In genomic region chr18:45063246-45064038, GRCh38 we compare ENCODE assay signal across 31 cellular contexts.
"Had no signal": no experiment of that assay in that cellular context is flagged by ENCODE, and none has a peak within 500 bp of the region (broad histone marks: within the 10 kb centered on the region; RNA-seq: fewer than 3 reads in every experiment).

No MANE protein-coding gene starts in this region.

- H3K36me3 Mint-ChIP-seq: activated naive CD8-positive, alpha-beta T cell treated with anti-CD3 and anti-CD28 coated beads for 36 hours had no signal

- H3K4me3 Mint-ChIP-seq: activated CD4-positive, alpha-beta memory T cell treated with anti-CD3 and anti-CD28 coated beads for 36 hours; activated CD4-positive, alpha-beta T cell treated with anti-CD3 and anti-CD28 coated beads, Interleukin-2, amount 10 ng/mL, durations not matched to agents 24 days and 14 days; activated naive CD4-positive, alpha-beta T cell treated with anti-CD3 and anti-CD28 coated beads for 36 hours; activated naive CD8-positive, alpha-beta T cell treated with anti-CD3 and anti-CD28 coated beads for 36 hours; activated T-helper 1 cell treated with anti-CD3 and anti-CD28 coated beads, Interleukin-12 subunit alpha, Interleukin-12 subunit beta, Interleukin-2, Interleukin-4 antibody, amounts not matched to agents 30 ng/mL and 10 ng/mL and 1 ng/mL, durations not matched to agents 14 hours and 24 hours and 36 hours; nephron; stimulated activated naive CD8-positive, alpha-beta T cell treated with anti-CD3 and anti-CD28 coated beads, Interleukin-15, Interleukin-2, amounts not matched to agents 100 ng/mL and 50 ng/mL, for 24 hours had no signal

- H3K4me1 Mint-ChIP-seq: activated CD4-positive, alpha-beta T cell treated with anti-CD3 and anti-CD28 coated beads, Interleukin-2, amount 10 ng/mL, durations not matched to agents 24 days and 14 days; activated naive CD8-positive, alpha-beta T cell treated with anti-CD3 and anti-CD28 coated beads for 36 hours had no signal

- H3K27ac ChIP-seq: adrenal gland, brain microvascular endothelial cell, coronary artery, gastroesophageal sphincter, left ventricle myocardium inferior, pancreas, prostate gland, thyroid gland, upper lobe of left lung, WERI-Rb-1 had no signal

- H3K4me1 ChIP-seq: adrenal gland, pancreas, prostate gland, thyroid gland had no signal

- H3K4me2 ChIP-seq: smooth muscle cell had no signal

- H3K27ac Mint-ChIP-seq: activated CD4-positive, alpha-beta memory T cell treated with anti-CD3 and anti-CD28 coated beads for 36 hours; activated CD4-positive, alpha-beta T cell treated with anti-CD3 and anti-CD28 coated beads, Interleukin-2, amount 10 ng/mL, durations not matched to agents 24 days and 14 days; activated naive CD4-positive, alpha-beta T cell treated with anti-CD3 and anti-CD28 coated beads for 36 hours; activated naive CD8-positive, alpha-beta T cell treated with anti-CD3 and anti-CD28 coated beads for 36 hours; activated T-helper 1 cell treated with anti-CD3 and anti-CD28 coated beads, Interleukin-12 subunit alpha, Interleukin-12 subunit beta, Interleukin-2, Interleukin-4 antibody, amounts not matched to agents 30 ng/mL and 10 ng/mL and 1 ng/mL, durations not matched to agents 14 hours and 24 hours and 36 hours; stimulated activated naive CD8-positive, alpha-beta T cell treated with anti-CD3 and anti-CD28 coated beads, Interleukin-15, Interleukin-2, amounts not matched to agents 100 ng/mL and 50 ng/mL, for 24 hours had no signal

- H3K9me3 ChIP-seq: adrenal gland, gastroesophageal sphincter, left ventricle myocardium inferior, pancreas, prostate gland, thyroid gland, upper lobe of left lung had no signal

- ATAC-seq: gastroesophageal sphincter, pancreas had no signal

- H3K27me3 ChIP-seq: adrenal gland, brain microvascular endothelial cell, dorsolateral prefrontal cortex, gastroesophageal sphincter, pancreas, thyroid gland, upper lobe of left lung had no signal

- DNase-seq: activated CD4-positive, alpha-beta memory T cell treated with anti-CD3 and anti-CD28 coated beads for 36 hours; activated CD4-positive, alpha-beta T cell treated with anti-CD3 and anti-CD28 coated beads, Interleukin-2, amount 10 ng/mL, durations not matched to agents 24 days and 14 days; activated CD4-positive, CD25-positive, alpha-beta regulatory T cell treated with anti-CD3 and anti-CD28 coated beads, Interleukin-2, amount 50 U/mL, for 72 hours; activated CD8-positive, alpha-beta memory T cell treated with anti-CD3 and anti-CD28 coated beads, Interleukin-2, amount 50 U/mL, for 4 hours; activated effector memory CD4-positive, alpha-beta T cell treated with anti-CD3 and anti-CD28 coated beads, Interleukin-2, amount 50 U/mL, for 16 hours; activated naive CD4-positive, alpha-beta T cell treated with anti-CD3 and anti-CD28 coated beads for 36 hours; activated naive CD8-positive, alpha-beta T cell treated with anti-CD3 and anti-CD28 coated beads for 36 hours; activated T-cell treated with anti-CD3 and anti-CD28 coated beads, Interleukin-2, amount 50 U/mL, for 1 hour; adrenal gland; brain microvascular endothelial cell; dorsolateral prefrontal cortex; effector memory CD4-positive, alpha-beta T cell; head of caudate nucleus; hypothalamus; left ventricle myocardium inferior; retina; substantia nigra; thyroid gland; WERI-Rb-1 had no signal

- FAIRE-seq: astrocyte, endothelial cell of umbilical vein, pancreas, TTC549 had no signal

- H3K4me3 ChIP-seq: adrenal gland, coronary artery, dorsolateral prefrontal cortex, gastroesophageal sphincter, left ventricle myocardium inferior, pancreas, prostate gland, smooth muscle cell, thyroid gland, upper lobe of left lung had no signal

- H3K9me3 Mint-ChIP-seq: activated CD4-positive, alpha-beta memory T cell treated with anti-CD3 and anti-CD28 coated beads for 36 hours; activated CD4-positive, alpha-beta T cell treated with anti-CD3 and anti-CD28 coated beads, Interleukin-2, amount 10 ng/mL, durations not matched to agents 24 days and 14 days; activated naive CD4-positive, alpha-beta T cell treated with anti-CD3 and anti-CD28 coated beads for 36 hours; activated naive CD8-positive, alpha-beta T cell treated with anti-CD3 and anti-CD28 coated beads for 36 hours; nephron; stimulated activated naive CD8-positive, alpha-beta T cell treated with anti-CD3 and anti-CD28 coated beads, Interleukin-15, Interleukin-2, amounts not matched to agents 100 ng/mL and 50 ng/mL, for 24 hours had no signal

- H3K36me3 ChIP-seq: adrenal gland, brain microvascular endothelial cell, left ventricle myocardium inferior, WERI-Rb-1 had no signal

- H3K27me3 Mint-ChIP-seq: activated CD4-positive, alpha-beta memory T cell treated with anti-CD3 and anti-CD28 coated beads for 36 hours; activated CD4-positive, alpha-beta T cell treated with anti-CD3 and anti-CD28 coated beads, Interleukin-2, amount 10 ng/mL, durations not matched to agents 24 days and 14 days; activated naive CD8-positive, alpha-beta T cell treated with anti-CD3 and anti-CD28 coated beads for 36 hours had no signal
